Comparison of ENCODE assay signal across 9 cellular contexts in the genomic region with DNA sequence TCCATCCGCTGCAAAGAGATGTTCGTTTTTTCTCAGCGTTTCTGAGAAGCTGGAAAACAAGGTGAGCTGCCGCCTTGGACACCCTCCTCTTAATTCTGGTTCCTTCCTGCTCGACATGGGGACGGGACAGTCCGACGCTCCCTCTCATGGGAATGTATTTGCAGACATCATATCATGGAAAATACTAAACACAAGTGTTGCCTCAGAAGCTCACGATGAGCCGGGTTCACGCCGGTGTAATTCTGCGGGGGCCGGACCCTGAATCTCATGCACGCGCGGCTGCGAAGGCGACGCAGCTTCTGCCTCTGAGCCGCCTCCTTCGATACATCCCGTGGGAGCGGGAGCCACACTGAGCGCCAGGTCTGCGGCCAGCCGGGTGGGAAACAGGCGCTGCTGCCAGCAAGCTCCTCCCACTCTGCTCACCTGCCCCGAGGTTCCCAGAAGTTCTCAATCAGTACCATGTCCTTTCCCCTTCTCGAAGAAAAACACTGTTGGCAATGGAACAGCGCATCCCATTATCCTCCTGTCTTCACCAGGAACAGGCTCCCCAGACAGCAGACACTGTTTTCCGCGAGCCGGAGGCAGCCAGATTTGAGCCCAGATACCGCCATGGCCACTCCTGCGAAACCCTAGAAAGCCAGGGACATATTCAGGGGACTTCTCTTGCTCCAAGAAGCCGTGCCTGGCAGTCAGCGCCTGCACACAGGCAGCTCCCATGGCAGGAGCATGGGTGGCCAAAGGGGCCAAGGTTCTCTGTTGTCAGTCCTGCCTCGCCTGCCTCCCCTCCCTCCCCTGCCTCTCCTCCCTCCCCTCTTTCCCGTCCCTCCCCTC.
DNase-seq lines count a peak whose midpoint lies in the region; ATAC-seq and TF ChIP-seq lines count a peak whose summit lies in the region.
"Had no signal": no experiment of that assay in that cellular context is flagged by ENCODE, and none has a peak within 500 bp of the region (broad histone marks: within the 10 kb centered on the region; RNA-seq: fewer than 3 reads in every experiment).

No MANE protein-coding gene starts in this region.

- no peak for TF ChIP-seq CTCF in CD8-positive, alpha-beta T cell (IDR thresholded peaks at IDR 0.05)

- POLR2A ChIA-PET in CD8-positive, alpha-beta T cell (lab: Charles Lee), result interaction anchor here (1.7 to 4.6 kb wide), 3 partner anchors 35 to 188 kb away, joined by 3 to 47 read pairs (median 4); no protein-coding TSS in a partner anchor
- POLR2A ChIA-PET in naive thymus-derived CD8-positive, alpha-beta T cell (lab: Charles Lee), result interaction anchor here (0.8 to 4.8 kb wide), 3 partner anchors 34 to 167 kb away, joined by 3 to 85 read pairs (median 29); a partner anchor contains a TSS

- no peak overlapping the region for H3K27ac Mint-ChIP-seq in CD8-positive, alpha-beta T cell
- peak overlapping the region; percentile 57 to 99 (median 82) for H3K27ac Mint-ChIP-seq in naive thymus-derived CD8-positive, alpha-beta T cell

- no peaks in the 10 kb centered on the region for H3K36me3 ChIP-seq in CD8-positive, alpha-beta T cell (ENCODE audit: insufficient read depth, low read length)

- H3K4me3 ChIP-seq in CD8-positive, alpha-beta T cell (ENCODE audit: low read depth, low read length), result peak overlapping the region; percentile 5

- no peaks in the 10 kb centered on the region for H3K27me3 Mint-ChIP-seq in CD8-positive, alpha-beta T cell (ENCODE audit: low read depth)
- no peaks in the 10 kb centered on the region for H3K27me3 Mint-ChIP-seq in naive thymus-derived CD8-positive, alpha-beta T cell

- peak overlapping the region; percentile 47 for H3K4me3 Mint-ChIP-seq in CD8-positive, alpha-beta T cell
- peak overlapping the region; percentile 22 to 91 (median 69) for H3K4me3 Mint-ChIP-seq in naive thymus-derived CD8-positive, alpha-beta T cell
- H3K4me3 Mint-ChIP-seq: activated CD4-positive, alpha-beta T cell treated with anti-CD3 and anti-CD28 coated beads, Interleukin-2, amount 10 ng/mL, durations not matched to agents 7 days and 5 days had no signal

- CTCF ChIA-PET in CD8-positive, alpha-beta T cell (lab: Charles Lee), result interaction anchor here (0.5 to 1.7 kb wide), 4 partner anchors 11 to 38 kb away, joined by 3 to 6 read pairs (median 4); no protein-coding TSS in a partner anchor

- DNase-seq in CD8-positive, alpha-beta T cell, result no peak
- DNase-seq in NCI-H2029 (lab: John Stamatoyannopoulos, UW) (peak; percentile 53), dermis blood vessel endothelial cell (peak; percentile 28), NOMO-1 treated with DMSO at 0.1 percent for 48 hours (lab: John Stamatoyannopoulos, UW; ENCODE audit: unreplicated experiment) (no peak)
- peak in 1 of 10 donors; percentile 9 for DNase-seq in naive thymus-derived CD8-positive, alpha-beta T cell
- DNase-seq in activated CD4-positive, CD25-positive, alpha-beta regulatory T cell treated with anti-CD3 and anti-CD28 coated beads, Interleukin-2, amount 50 U/mL, for 72 hours, result no peak
- DNase-seq: activated CD4-positive, alpha-beta T cell treated with anti-CD3 and anti-CD28 coated beads, Interleukin-2, amount 10 ng/mL, durations not matched to agents 7 days and 5 days had no signal

- peaks cover 44% of the 10 kb centered on the region for H3K4me1 ChIP-seq in CD8-positive, alpha-beta T cell (ENCODE audit: insufficient read depth, low read length)

- peaks cover 51% of the 10 kb centered on the region for H3K4me1 Mint-ChIP-seq in CD8-positive, alpha-beta T cell (ENCODE audit: low read depth)
- peaks cover 27 to 57% (median 52%) of the 10 kb centered on the region in 4 donors for H3K4me1 Mint-ChIP-seq in naive thymus-derived CD8-positive, alpha-beta T cell

- intact Hi-C loops in CD8-positive, alpha-beta T cell (cut with DNase I, micrococcal nuclease), result no loop called here

- no peaks in the 10 kb centered on the region for H3K27me3 ChIP-seq in CD8-positive, alpha-beta T cell (ENCODE audit: insufficient read depth, low read length)

- H3K27ac ChIP-seq in CD8-positive, alpha-beta T cell (ENCODE audit: low read depth, low read length), result no peak overlapping the region

- no peaks in the 10 kb centered on the region for H3K9me3 Mint-ChIP-seq in CD8-positive, alpha-beta T cell
- H3K9me3 Mint-ChIP-seq in naive thymus-derived CD8-positive, alpha-beta T cell, result peaks cover 0 to under 1% (median 0%) of the 10 kb centered on the region in 9 donors

- ATAC-seq in CD8-positive, alpha-beta T cell, result no peak
- ATAC-seq in naive thymus-derived CD8-positive, alpha-beta T cell, result no peak
- ATAC-seq in HG03520 (IDR thresholded peaks at IDR 0.05; ENCODE audit: unreplicated experiment) (no peak), HG03095 (IDR thresholded peaks at IDR 0.05; ENCODE audit: unreplicated experiment) (no peak)

- peaks cover 3% of the 10 kb centered on the region for H3K36me3 Mint-ChIP-seq in CD8-positive, alpha-beta T cell
- peaks cover 0 to 3% (median 0%) of the 10 kb centered on the region in 3 donors for H3K36me3 Mint-ChIP-seq in naive thymus-derived CD8-positive, alpha-beta T cell

- no peaks in the 10 kb centered on the region for H3K9me3 ChIP-seq in CD8-positive, alpha-beta T cell (ENCODE audit: low read length)

Comparison
In these comparisons a context has a peak if more than half of its experiments do, and no peak if none do; other contexts are left out.
1. DNase-seq: peak in NCI-H2029 (single experiment) and dermis blood vessel endothelial cell (single experiment); none in CD8-positive, alpha-beta T cell (0 of 7), NOMO-1 treated with DMSO at 0.1 percent for 48 hours (single experiment) and activated CD4-positive, CD25-positive, alpha-beta regulatory T cell treated with anti-CD3 and anti-CD28 coated beads, Interleukin-2, amount 50 U/mL, for 72 hours (single experiment).